In genomic region chr12:51904951-51905471, GRCh38 we compare ENCODE assay signal across 11 cellular contexts. TPM values are rescaled to one million over a fixed set of nuclear protein-coding genes. Genes with fewer than 3 reads are reported as not detected.
DNase-seq lines count a peak whose midpoint lies in the region; ATAC-seq and TF ChIP-seq lines count a peak whose summit lies in the region.
"Had no signal": no experiment of that assay in that cellular context is flagged by ENCODE, and none has a peak within 500 bp of the region (broad histone marks: within the 10 kb centered on the region; RNA-seq: fewer than 3 reads in every experiment).

No MANE protein-coding gene starts in this region.

- CTCF ChIA-PET in CD8-positive, alpha-beta memory T cell (lab: Charles Lee) = interaction anchor here (1.3 kb wide), 1 partner anchor 84 kb away, joined by 3 read pairs; no protein-coding TSS in a partner anchor

- H3K9me3 Mint-ChIP-seq in CD8-positive, alpha-beta memory T cell = no peaks in the 10 kb centered on the region
- no peaks in the 10 kb centered on the region for H3K9me3 Mint-ChIP-seq in activated T-cell treated with anti-CD3 and anti-CD28 coated beads, Interleukin-2, amount 50 U/mL, for 72 hours

- H3K27ac Mint-ChIP-seq in CD8-positive, alpha-beta memory T cell = no peak overlapping the region
- H3K27ac Mint-ChIP-seq in activated T-cell treated with anti-CD3 and anti-CD28 coated beads, Interleukin-2, amount 50 U/mL, for 72 hours = no peak overlapping the region
- H3K27ac Mint-ChIP-seq: progenitor cell of endocrine pancreas had no signal

- H3K4me3 ChIP-seq in CD8-positive, alpha-beta memory T cell (ENCODE audit: low read length) = no peak overlapping the region
- H3K4me3 ChIP-seq in adipocyte (ENCODE audit: low read length) (peak overlapping the region; percentile 87), sigmoid colon (no peak overlapping the region)

- TF ChIP-seq EP300 in sigmoid colon (IDR thresholded peaks at IDR 0.05) = peak in 1 of 4 donors; percentile 4

- H3K9ac ChIP-seq in adipocyte (ENCODE audit: low read length) = peak overlapping the region; percentile 95

- no peaks in the 10 kb centered on the region for H3K36me3 Mint-ChIP-seq in CD8-positive, alpha-beta memory T cell
- H3K36me3 Mint-ChIP-seq in activated T-cell treated with anti-CD3 and anti-CD28 coated beads, Interleukin-2, amount 50 U/mL, for 72 hours (ENCODE audit: insufficient read depth in 2 of 2) = no peaks in the 10 kb centered on the region

- intact Hi-C loops in Right ventricle myocardium superior (cut with DNase I) = no loop called here
- intact Hi-C loops in sigmoid colon (cut with DNase I) = no loop called here

- no peaks in the 10 kb centered on the region for H3K9me3 ChIP-seq in CD8-positive, alpha-beta memory T cell (ENCODE audit: low read length)
- no peaks in the 10 kb centered on the region for H3K9me3 ChIP-seq in adipocyte (ENCODE audit: control insufficient read depth, low read length)
- no peaks in the 10 kb centered on the region for H3K9me3 ChIP-seq in sigmoid colon

- H3K36me3 ChIP-seq in CD8-positive, alpha-beta memory T cell (ENCODE audit: insufficient read depth, low read length) = no peaks in the 10 kb centered on the region
- H3K36me3 ChIP-seq in adipocyte (ENCODE audit: control insufficient read depth, insufficient read depth, low read length, severe bottlenecking) = no peaks in the 10 kb centered on the region
- no peaks in the 10 kb centered on the region for H3K36me3 ChIP-seq in sigmoid colon

- H3K4me1 Mint-ChIP-seq in CD8-positive, alpha-beta memory T cell = peaks cover 0 to 8% (median 0%) of the 10 kb centered on the region in 3 donors
- H3K4me1 Mint-ChIP-seq in activated T-cell treated with anti-CD3 and anti-CD28 coated beads, Interleukin-2, amount 50 U/mL, for 72 hours (ENCODE audit: low read depth) = no peaks in the 10 kb centered on the region

- WGBS in sigmoid colon, 2 donors = 70 to 78% methylated on average over 1 of the region's 1 CpG

- no peak overlapping the region for H3K4me3 Mint-ChIP-seq in CD8-positive, alpha-beta memory T cell
- no peak overlapping the region for H3K4me3 Mint-ChIP-seq in activated T-cell treated with anti-CD3 and anti-CD28 coated beads, Interleukin-2, amount 50 U/mL, for 72 hours

- POLR2A ChIA-PET in CD8-positive, alpha-beta memory T cell (lab: Charles Lee) = no interaction called here

- no peaks in the 10 kb centered on the region for H3K4me1 ChIP-seq in CD8-positive, alpha-beta memory T cell (ENCODE audit: insufficient read depth, low read length)
- H3K4me1 ChIP-seq in adipocyte (ENCODE audit: control insufficient read depth, insufficient read depth, low read length) (peaks cover 48% of the 10 kb centered on the region), sigmoid colon (peaks cover 0 to 20% (median 19%) of the 10 kb centered on the region in 4 donors)

- TF ChIP-seq POLR2A in sigmoid colon (IDR thresholded peaks at IDR 0.05) = no peak

- ATAC-seq in Right ventricle myocardium superior (ENCODE audit: poor library complexity) (peak; percentile 75), HG02798 (IDR thresholded peaks at IDR 0.05; ENCODE audit: poor library complexity, unreplicated experiment) (no peak)
- no peak for ATAC-seq in activated T-cell treated with anti-CD3 and anti-CD28 coated beads, Interleukin-2, amount 50 U/mL, for 72 hours (replicated peaks in 1 of 2)

- H3K27me3 Mint-ChIP-seq in CD8-positive, alpha-beta memory T cell = peaks cover 16 to 37% of the 10 kb centered on the region in 2 donors
- peaks cover 31% of the 10 kb centered on the region for H3K27me3 Mint-ChIP-seq in activated T-cell treated with anti-CD3 and anti-CD28 coated beads, Interleukin-2, amount 50 U/mL, for 72 hours (ENCODE audit: low read depth)

- DNase-seq in CD8-positive, alpha-beta memory T cell = no peak
- DNase-seq in adipocyte (ENCODE audit: low read depth) (peak; percentile 75), Right ventricle myocardium superior (peak; percentile 57), sigmoid colon (peak; percentile 80), medulla oblongata (ENCODE audit: extremely low spot score) (no peak), GM20000 (ENCODE audit: low spot score) (no peak)
- no peak for DNase-seq in activated T-cell treated with anti-CD3 and anti-CD28 coated beads, Interleukin-2, amount 50 U/mL, for 72 hours
- DNase-seq: NCI-H1092 had no signal

- peaks cover 10% of the 10 kb centered on the region for H3K27me3 ChIP-seq in CD8-positive, alpha-beta memory T cell (ENCODE audit: insufficient read depth, low read length, poor library complexity, severe bottlenecking)
- H3K27me3 ChIP-seq in adipocyte (replicated peaks; ENCODE audit: control insufficient read depth, insufficient read depth, low read length) (no peaks in the 10 kb centered on the region), sigmoid colon (peaks cover 14 to 33% (median 18%) of the 10 kb centered on the region in 3 donors)

- no peak for TF ChIP-seq CTCF in sigmoid colon (IDR thresholded peaks at IDR 0.05)
- TF ChIP-seq CTCF in GM20000 (IDR thresholded peaks at IDR 0.05; ENCODE audit: extremely low read depth, missing control alignments) = no peak

- peak overlapping the region; percentile 64 for H3K27ac ChIP-seq in CD8-positive, alpha-beta memory T cell (ENCODE audit: low read depth, low read length)
- H3K27ac ChIP-seq in sigmoid colon = peak overlapping the region; percentile 77 to 90 (median 80)

RNA-seq across cellular contexts. Expression of gene ACVRL1, which starts 2.3 kb away (rescaled TPM):
- total RNA-seq in CD8-positive, alpha-beta memory T cell = under 1 TPM in 1 of 2 experiments, not detected in 1; 0.07 TPM
- polyA plus RNA-seq in CD8-positive, alpha-beta memory T cell = not detected
- 35.1 TPM for total RNA-seq in Right ventricle myocardium superior
- total RNA-seq in sigmoid colon = 100 to 1,000 TPM in 1 of 4 donors, 10 to 100 TPM in 3; 63.0 to 113 (median 70.9) TPM
- 10 to 100 TPM; 12.5 to 83.6 (median 24.6) TPM for polyA plus RNA-seq in sigmoid colon
- not detected for total RNA-seq in activated T-cell treated with anti-CD3 and anti-CD28 coated beads, Interleukin-2, amount 50 U/mL, for 72 hours
- total RNA-seq: progenitor cell of endocrine pancreas, RPMI7951 had no signal

RNA-seq across cellular contexts. Expression of gene ANKRD33, which starts 17.1 kb away (rescaled TPM):
- not detected for total RNA-seq in CD8-positive, alpha-beta memory T cell
- not detected for polyA plus RNA-seq in CD8-positive, alpha-beta memory T cell
- total RNA-seq in Right ventricle myocardium superior (not detected), sigmoid colon (not detected)
- under 1 TPM in 1 of 3 donors, not detected in 2; 0.16 TPM for polyA plus RNA-seq in sigmoid colon
- total RNA-seq in activated T-cell treated with anti-CD3 and anti-CD28 coated beads, Interleukin-2, amount 50 U/mL, for 72 hours = not detected
- total RNA-seq: RPMI7951 had no signal

RNA-seq across cellular contexts. Expression of gene ACVR1B, which starts 46.5 kb away (rescaled TPM):
- 1 to 10 TPM; 7.8 to 8.7 TPM for total RNA-seq in CD8-positive, alpha-beta memory T cell
- 1.3 TPM for polyA plus RNA-seq in CD8-positive, alpha-beta memory T cell
- total RNA-seq in Right ventricle myocardium superior = 9.7 TPM
- 1 to 10 TPM; 7.2 to 9.8 (median 8.6) TPM for total RNA-seq in sigmoid colon
- polyA plus RNA-seq in sigmoid colon = 10 to 100 TPM; 10.8 to 30.7 (median 11.1) TPM
- total RNA-seq in activated T-cell treated with anti-CD3 and anti-CD28 coated beads, Interleukin-2, amount 50 U/mL, for 72 hours = 1 to 10 TPM; 7.2 to 8.4 TPM

RNA-seq across cellular contexts. Expression of gene FIGNL2, which starts 56.5 kb away (rescaled TPM):
- under 1 TPM; 0.42 to 0.70 TPM for total RNA-seq in CD8-positive, alpha-beta memory T cell
- polyA plus RNA-seq in CD8-positive, alpha-beta memory T cell = 0.12 TPM
- 0.30 TPM for total RNA-seq in Right ventricle myocardium superior
- under 1 TPM in 2 of 4 donors, not detected in 2; 0.28 to 0.36 TPM for total RNA-seq in sigmoid colon
- under 1 TPM in 1 of 3 donors, not detected in 2; 0.36 TPM for polyA plus RNA-seq in sigmoid colon
- under 1 TPM; 0.86 TPM for total RNA-seq in activated T-cell treated with anti-CD3 and anti-CD28 coated beads, Interleukin-2, amount 50 U/mL, for 72 hours
- total RNA-seq: RPMI7951 had no signal

Comparison
In these comparisons a context has a peak if more than half of its experiments do, and no peak if none do; other contexts are left out.
1. DNase-seq: peak in adipocyte (single experiment), Right ventricle myocardium superior (single experiment) and sigmoid colon (single experiment); none in CD8-positive, alpha-beta memory T cell (0 of 5), activated T-cell treated with anti-CD3 and anti-CD28 coated beads, Interleukin-2, amount 50 U/mL, for 72 hours (0 of 2), medulla oblongata (single experiment) and GM20000 (single experiment).
2. RNA of gene ACVRL1, which starts 2.3 kb away (total RNA-seq): 63.0 to 113 TPM in sigmoid colon and 35.1 TPM in Right ventricle myocardium superior (single experiment); not detected in activated T-cell treated with anti-CD3 and anti-CD28 coated beads, Interleukin-2, amount 50 U/mL, for 72 hours and 0.07 TPM in CD8-positive, alpha-beta memory T cell; every median in the first group is over 10 times any median in the second.